Comparison of ENCODE assay signal across 16 cellular contexts in the genomic region with DNA sequence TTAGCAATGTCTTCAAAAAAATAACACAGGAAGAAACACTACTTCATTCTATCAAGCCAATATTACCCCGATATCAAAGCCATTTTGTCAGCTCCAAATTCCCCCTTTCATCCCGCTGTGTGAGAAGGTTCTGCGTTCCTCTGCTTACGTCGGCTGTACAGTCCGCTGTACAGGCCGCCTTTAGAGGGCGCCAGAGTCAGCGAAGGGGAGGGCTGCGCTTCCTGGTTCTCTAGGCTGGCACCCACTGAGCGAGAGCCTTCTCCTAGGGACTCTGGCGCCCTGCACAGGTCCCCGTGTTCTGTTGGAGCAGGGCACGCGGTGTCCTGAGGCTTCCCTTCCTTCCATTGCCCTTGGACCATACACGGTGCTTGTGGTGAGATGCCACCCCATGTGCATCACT. TPM values are rescaled to one million over a fixed set of nuclear protein-coding genes. Genes with fewer than 3 reads are reported as not detected.
DNase-seq lines count a peak whose midpoint lies in the region; ATAC-seq, FAIRE-seq and TF ChIP-seq lines count a peak whose summit lies in the region.
"Had no signal": no experiment of that assay in that cellular context is flagged by ENCODE, and none has a peak within 500 bp of the region (broad histone marks: within the 10 kb centered on the region; RNA-seq: fewer than 3 reads in every experiment).

No MANE protein-coding gene starts in this region.

- TF ChIP-seq CTCF in A549 (IDR thresholded peaks at IDR 0.05) (peak; percentile 15; the same call in 1 of the 3 replicates), LNCaP clone FGC (IDR thresholded peaks at IDR 0.05; ENCODE audit: control insufficient read depth, extremely low read depth, insufficient read depth) (0 out of 2 replicates have a peak, but pooled peaks have one; percentile 2)

- 46% methylated on average over 14 of the region's 16 CpGs for WGBS in A549 (ENCODE audit: missing lambda C conversion rate)

- TF ChIP-seq EP300 in A549 (IDR thresholded peaks at IDR 0.05), result no peak

- H3K4me1 ChIP-seq in A549, result no peaks in the 10 kb centered on the region
- H3K4me1 ChIP-seq: HAP-1 had no signal

- no peaks in the 10 kb centered on the region for H3K36me3 Mint-ChIP-seq in immature natural killer cell
- H3K36me3 Mint-ChIP-seq in effector memory CD8-positive, alpha-beta T cell (ENCODE audit: insufficient read depth), result peaks cover 3% of the 10 kb centered on the region

- ATAC-seq in A549 (peak; percentile 62 to 85; a peak in 4 of 6 replicates), HG02938 (IDR thresholded peaks at IDR 0.05; ENCODE audit: unreplicated experiment) (no peak)
- ATAC-seq in effector memory CD8-positive, alpha-beta T cell (replicated peaks), result no peak

- POLR2A ChIA-PET in A549 (lab: Yijun Ruan, JAX), result no interaction called here

- no peak for TF ChIP-seq RAD21 in A549 (conservative IDR thresholded peaks at IDR 0.05 in 1 of 2, IDR thresholded peaks at IDR 0.05 in 1 of 2)

- TF ChIP-seq POLR2A in A549 (IDR thresholded peaks at IDR 0.05; ENCODE audit: low read length), result no peak

- H3K4me3 Mint-ChIP-seq in immature natural killer cell, result no peak overlapping the region
- no peak overlapping the region for H3K4me3 Mint-ChIP-seq in effector memory CD8-positive, alpha-beta T cell
- H3K4me3 Mint-ChIP-seq: activated T-helper 1 cell treated with anti-CD3 and anti-CD28 coated beads, Interleukin-12 subunit alpha, Interleukin-12 subunit beta, Interleukin-2, Interleukin-4 antibody, amounts not matched to agents 30 ng/mL and 10 ng/mL and 1 ng/mL, durations not matched to agents 14 hours and 24 hours and 36 hours had no signal

- no peaks in the 10 kb centered on the region for H3K4me1 Mint-ChIP-seq in immature natural killer cell
- H3K4me1 Mint-ChIP-seq in effector memory CD8-positive, alpha-beta T cell (ENCODE audit: low read depth in 2 of 2), result no peaks in the 10 kb centered on the region

- H3K4me2 ChIP-seq in A549, result peak overlapping the region; percentile 21; the same call in 1 of the 3 replicates

- H3K4me3 ChIP-seq in A549 (no peak overlapping the region), LNCaP clone FGC (ENCODE audit: low read depth, low read length) (no peak overlapping the region)
- H3K4me3 ChIP-seq: HAP-1 had no signal

- no peak overlapping the region for H3K27ac ChIP-seq in A549

- FAIRE-seq in A549 (lab: Jason Lieb, UNC), result no peak

- no peak overlapping the region for H3K27ac Mint-ChIP-seq in immature natural killer cell
- no peak overlapping the region for H3K27ac Mint-ChIP-seq in effector memory CD8-positive, alpha-beta T cell
- H3K27ac Mint-ChIP-seq: activated T-helper 1 cell treated with anti-CD3 and anti-CD28 coated beads, Interleukin-12 subunit alpha, Interleukin-12 subunit beta, Interleukin-2, Interleukin-4 antibody, amounts not matched to agents 30 ng/mL and 10 ng/mL and 1 ng/mL, durations not matched to agents 14 hours and 24 hours and 36 hours had no signal

- no peaks in the 10 kb centered on the region for H3K9me3 ChIP-seq in A549
- H3K9me3 ChIP-seq: HAP-1 had no signal

- DNase-seq in A549 (ENCODE audit: low read depth in 1 of 2, low spot score in 1 of 2) (peak in 1 of 2 experiments; percentile 21), DMS53 (lab: John Stamatoyannopoulos, UW) (peak; percentile 65), LNCaP clone FGC (ENCODE audit: low read depth) (no peak), cerebellar cortex (ENCODE audit: low spot score) (peak; percentile 5), immature natural killer cell (no peak), H4 (ENCODE audit: low spot score) (no peak)
- no peak for DNase-seq in effector memory CD8-positive, alpha-beta T cell
- DNase-seq: NCI-H1105 treated with DMSO at 0.1 percent for 48 hours, OCI-M1, T-helper 9 cell had no signal

- CTCF ChIA-PET in A549 (lab: Yijun Ruan, JAX), result no interaction called here

- no peaks in the 10 kb centered on the region for H3K9me3 Mint-ChIP-seq in immature natural killer cell
- no peaks in the 10 kb centered on the region for H3K9me3 Mint-ChIP-seq in effector memory CD8-positive, alpha-beta T cell
- H3K9me3 Mint-ChIP-seq: activated T-helper 1 cell treated with anti-CD3 and anti-CD28 coated beads, Interleukin-12 subunit alpha, Interleukin-12 subunit beta, Interleukin-2, Interleukin-4 antibody, amounts not matched to agents 30 ng/mL and 10 ng/mL and 1 ng/mL, durations not matched to agents 14 hours and 24 hours and 36 hours had no signal

- H3K27me3 Mint-ChIP-seq in immature natural killer cell (ENCODE audit: low read depth in 3 of 3), result peaks cover 3 to 11% (median 5%) of the 10 kb centered on the region in 3 donors
- peaks cover 5 to 15% of the 10 kb centered on the region in 2 donors for H3K27me3 Mint-ChIP-seq in effector memory CD8-positive, alpha-beta T cell

TF ChIP-seq in A549, 52 proteins besides CTCF, POLR2A, EP300 and RAD21:
- TF ChIP-seq ZFP36 (IDR thresholded peaks at IDR 0.05; ENCODE audit: borderline replicate concordance, partially characterized antibody) (no peak), HEYL (CRISPR knock-in tag; IDR thresholded peaks at IDR 0.05) (no peak), BHLHE40 (IDR thresholded peaks at IDR 0.05; ENCODE audit: low read depth, low read length) (no peak), POLR2AphosphoS2 (conservative IDR thresholded peaks at IDR 0.05; ENCODE audit: low read length) (no peak), HDAC2 (IDR thresholded peaks at IDR 0.05) (no peak), HOXA7 (CRISPR knock-in tag; IDR thresholded peaks at IDR 0.05) (no peak), NR3C1 (IDR thresholded peaks at IDR 0.05) (no peak), CEBPB (IDR thresholded peaks at IDR 0.05) (no peak), PHF8 (IDR thresholded peaks at IDR 0.05; ENCODE audit: borderline replicate concordance, low read depth) (no peak), FOSB (CRISPR knock-in tag; IDR thresholded peaks at IDR 0.05) (no peak), NFE2L2 (conservative IDR thresholded peaks at IDR 0.05; ENCODE audit: low read length) (no peak), GATA3 (IDR thresholded peaks at IDR 0.05; ENCODE audit: borderline replicate concordance) (no peak)
- TF ChIP-seq, protein P1, sequence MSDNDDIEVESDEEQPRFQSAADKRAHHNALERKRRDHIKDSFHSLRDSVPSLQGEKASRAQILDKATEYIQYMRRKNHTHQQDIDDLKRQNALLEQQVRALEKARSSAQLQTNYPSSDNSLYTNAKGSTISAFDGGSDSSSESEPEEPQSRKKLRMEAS (IDR thresholded peaks at IDR 0.05), result no peak

RNA-seq across cellular contexts. Expression of gene CT45A1, which starts 25.3 kb away (rescaled TPM):
- polyA plus RNA-seq in A549 (2011; rRNA removed) (not detected in 2 replicates), A549 (2017; fragmentation: RNase III; extraction: RNeasy Plus Mini Kit Qiagen cat#74134 plus additional on column Dnase treatment) (not detected in 3 replicates), immature natural killer cell (not detected)
- 0.08 TPM in 1 of 2 replicates, not detected in the other for polyA plus RNA-seq in A549 (2012; cell fraction: cytosol; rRNA removed)
- polyA plus RNA-seq in A549 (2012; cell fraction: nucleus; rRNA removed), result not detected in 2 replicates
- not detected in 2 replicates for polyA minus RNA-seq in A549 (2011; rRNA and poly(A)+ RNA removed)
- total RNA-seq in H4 (2014; rRNA removed; shearing (Covaris generic)), result not detected in 2 replicates
- total RNA-seq: activated T-helper 1 cell treated with anti-CD3 and anti-CD28 coated beads, Interleukin-12 subunit alpha, Interleukin-12 subunit beta, Interleukin-2, Interleukin-4 antibody, amounts not matched to agents 30 ng/mL and 10 ng/mL and 1 ng/mL, durations not matched to agents 14 hours and 24 hours and 36 hours; cerebellum; lower leg skin; omental fat pad had no signal

Comparison
In these comparisons a context has a peak if more than half of its experiments do, and no peak if none do; other contexts are left out.
1. ATAC-seq: peak in A549 (2 of 2); none in HG02938 (single experiment) and effector memory CD8-positive, alpha-beta T cell (single experiment).
2. DNase-seq: peak in DMS53 (single experiment) and cerebellar cortex (single experiment); none in LNCaP clone FGC (single experiment), immature natural killer cell (0 of 3), effector memory CD8-positive, alpha-beta T cell (0 of 3) and H4 (single experiment).